23 cellular contexts compared by ENCODE assay signal in the genomic region with DNA sequence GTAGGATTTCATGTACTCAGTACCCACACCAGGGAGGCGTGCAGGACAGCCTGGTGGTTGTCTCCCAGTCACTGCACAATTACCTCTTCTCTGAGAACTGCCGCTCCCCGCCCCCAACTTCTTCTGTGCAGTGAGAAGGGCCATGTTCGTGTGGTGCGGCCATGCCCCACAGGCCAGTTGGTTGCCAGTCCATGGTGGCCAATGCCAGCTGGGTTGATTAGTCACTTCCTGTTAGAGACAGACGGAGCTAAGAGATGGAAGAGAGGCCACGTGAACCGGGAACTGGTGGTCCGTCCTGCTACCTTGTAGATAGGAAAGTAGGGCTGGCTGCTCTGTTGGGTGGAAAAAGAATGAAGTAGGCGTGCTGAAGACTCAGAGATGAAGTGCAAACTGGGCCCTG.
"Had no signal": no experiment of that assay in that cellular context is flagged by ENCODE, and none has a peak within 500 bp of the region (broad histone marks: within the 10 kb centered on the region; RNA-seq: fewer than 3 reads in every experiment).

No MANE protein-coding gene starts in this region.

- H3K27ac ChIP-seq: breast epithelium, KMS-11, SJCRH30 had no signal

- H3K4me1 ChIP-seq: breast epithelium, SJCRH30 had no signal

- H3K4me3 ChIP-seq: breast epithelium, MG63, SJCRH30 had no signal

- H3K9ac ChIP-seq: KMS-11, SK-N-SH had no signal

- DNase-seq: activated B cell treated with CpG ODN at 0.5 μM for 24 hours; activated CD4-positive, alpha-beta T cell treated with anti-CD3 and anti-CD28 coated beads for 1 hour; activated CD4-positive, alpha-beta T cell treated with anti-CD3 and anti-CD28 coated beads, Interleukin-2, amount 10 ng/mL, durations not matched to agents 24 days and 14 days; activated CD4-positive, alpha-beta T cell treated with anti-CD3 and anti-CD28 coated beads, Interleukin-2, amount 50 U/mL, for 48 hours; activated CD8-positive, alpha-beta memory T cell treated with anti-CD3 and anti-CD28 coated beads, Interleukin-2, amount 10 ng/mL, durations not matched to agents 7 days and 5 days; activated effector memory CD4-positive, alpha-beta T cell treated with Interleukin-2 at 50 U/mL for 16 hours; activated naive CD4-positive, alpha-beta T cell; activated T-cell treated with anti-CD3 and anti-CD28 coated beads, Interleukin-2, amount 50 U/mL, for 24 hours; aorta; central memory CD4-positive, alpha-beta T cell; MG63; NCI-H1105 treated with DMSO at 0.1 percent for 48 hours; NCI-H1436 treated with DMSO at 0.1 percent for 48 hours; NCI-H187; NCI-H2081; NCI-H446; PC-3; SJCRH30; SK-N-SH; T-helper 1 cell had no signal

- H3K27me3 ChIP-seq: breast epithelium, MG63, SJCRH30 had no signal

- H3K9me2 ChIP-seq: SK-N-SH had no signal

- H3K36me3 ChIP-seq: breast epithelium, MG63, SJCRH30 had no signal

- FAIRE-seq: RCC 7860 had no signal

- ATAC-seq: activated CD8-positive, alpha-beta memory T cell treated with anti-CD3 and anti-CD28 coated beads, Interleukin-2, amount 10 ng/mL, durations not matched to agents 7 days and 5 days; PC-3 had no signal

- H3K4me2 ChIP-seq: KMS-11, SK-N-SH had no signal

- H3K9me3 ChIP-seq: breast epithelium, MG63, SJCRH30, SK-N-SH had no signal
